In the genomic region with DNA sequence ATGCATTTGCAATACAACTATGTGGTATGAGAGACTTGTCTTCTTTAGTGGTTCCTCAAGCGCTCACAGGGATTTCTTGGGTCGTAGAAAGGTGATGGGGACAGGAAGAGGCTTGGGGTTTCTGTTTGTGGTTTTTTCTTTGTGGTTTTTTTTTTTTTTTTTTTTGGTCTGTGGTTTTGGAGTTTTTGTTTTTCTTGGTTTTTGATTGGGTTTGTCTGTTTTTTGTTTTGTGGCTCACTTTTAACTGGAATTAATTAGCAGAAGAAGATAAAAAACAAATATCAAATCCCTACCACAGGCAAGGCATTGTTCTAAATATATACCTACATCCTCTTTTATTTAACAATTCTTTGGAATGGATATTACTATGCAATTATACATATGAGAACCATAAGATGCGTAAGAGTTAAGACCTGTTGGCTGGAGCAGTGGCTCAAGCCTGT, we compare ENCODE assay signal across 10 cellular contexts. TPM values are rescaled to one million over a fixed set of nuclear protein-coding genes. Genes with fewer than 3 reads are reported as not detected.
DNase-seq lines count a peak whose midpoint lies in the region; ATAC-seq, FAIRE-seq and TF ChIP-seq lines count a peak whose summit lies in the region.
"Had no signal": no experiment of that assay in that cellular context is flagged by ENCODE, and none has a peak within 500 bp of the region (broad histone marks: within the 10 kb centered on the region; RNA-seq: fewer than 3 reads in every experiment).

No MANE protein-coding gene starts in this region.

- H3K9me3 ChIP-seq in neuronal stem cell (replicated peaks in 1 of 2; ENCODE audit: control insufficient read depth in 2 of 2, insufficient read depth in 1 of 2, low read depth in 1 of 2, low read length in 2 of 2) = peaks cover 0 to 30% of the 10 kb centered on the region in 2 donors

- no peak overlapping the region for H2BK12ac ChIP-seq in neuronal stem cell (ENCODE audit: low read length)

- H3K14ac ChIP-seq in neuronal stem cell (ENCODE audit: low read length) = no peak overlapping the region

- no peak overlapping the region for H3K4me2 ChIP-seq in neuronal stem cell (ENCODE audit: insufficient read depth, low read length, poor library complexity, severe bottlenecking)

- H3K27me3 ChIP-seq in neuronal stem cell (ENCODE audit: control insufficient read depth in 3 of 3, insufficient read depth in 3 of 3, low read depth in 1 of 3, low read length in 3 of 3) = no peaks in the 10 kb centered on the region

- peaks cover 6% of the 10 kb centered on the region for H3K79me1 ChIP-seq in neuronal stem cell (ENCODE audit: low read depth, low read length)

- peak; percentile 58 for DNase-seq in GM12864 (ENCODE audit: low read depth)
- peak; percentile 41 for DNase-seq in HTR-8/SVneo (ENCODE audit: insufficient read length, low spot score)
- peak; percentile 13 for DNase-seq in activated CD4-positive, alpha-beta T cell treated with anti-CD3 and anti-CD28 coated beads for 48 hours
- peak; percentile 53 for DNase-seq in myocyte (ENCODE audit: low read depth)
- no peak for DNase-seq in neuronal stem cell (ENCODE audit: low spot score)
- no peak for DNase-seq in COLO668 (lab: John Stamatoyannopoulos, UW; ENCODE audit: unreplicated experiment)
- no peak for DNase-seq in NCI-H446 (lab: John Stamatoyannopoulos, UW)

- no peak overlapping the region for H3K4me3 ChIP-seq in GM12864 (ENCODE audit: low read depth, low read length)
- no peak overlapping the region for H3K4me3 ChIP-seq in neuronal stem cell (ENCODE audit: low read length in 2 of 2)

- H4K91ac ChIP-seq in neuronal stem cell (ENCODE audit: low read depth, low read length, poor library complexity) = no peak overlapping the region

- no peak for FAIRE-seq in HTR-8/SVneo (lab: Jason Lieb, UNC)

- H3K18ac ChIP-seq in neuronal stem cell (ENCODE audit: low read length) = no peak overlapping the region

- H3K27ac ChIP-seq in neuronal stem cell (replicated peaks; ENCODE audit: low read length) = no peak overlapping the region
- H3K27ac ChIP-seq: foreskin keratinocyte had no signal

- no peak overlapping the region for H2AK5ac ChIP-seq in neuronal stem cell (ENCODE audit: low read depth, low read length)

- ATAC-seq in GM19463 (IDR thresholded peaks at IDR 0.05; ENCODE audit: unreplicated experiment) = no peak
- ATAC-seq: foreskin keratinocyte, HCT116 had no signal

- H2BK15ac ChIP-seq in neuronal stem cell (ENCODE audit: low read length) = no peak overlapping the region

- no peak overlapping the region for H3K4ac ChIP-seq in neuronal stem cell (ENCODE audit: low read length)

- H4K8ac ChIP-seq in neuronal stem cell (ENCODE audit: low read depth, low read length) = no peak overlapping the region

- H3K9ac ChIP-seq in neuronal stem cell (ENCODE audit: low read depth, low read length, poor library complexity) = no peak overlapping the region

- H2BK5ac ChIP-seq in neuronal stem cell (ENCODE audit: low read length) = no peak overlapping the region

- H3K4me1 ChIP-seq in neuronal stem cell (ENCODE audit: control insufficient read depth in 2 of 2, insufficient read depth in 1 of 2, low read depth in 1 of 2, low read length in 2 of 2) = no peaks in the 10 kb centered on the region
- H3K4me1 ChIP-seq: foreskin keratinocyte had no signal

- H2BK120ac ChIP-seq in neuronal stem cell (ENCODE audit: low read depth, low read length) = no peak overlapping the region

- no peak for TF ChIP-seq CTCF in GM12864 (IDR thresholded peaks at IDR 0.05; ENCODE audit: low read depth, low read length, missing control alignments)

- H2AFZ ChIP-seq in neuronal stem cell (ENCODE audit: low read length) = no peak overlapping the region

- no CpG with 5 or more reads among the region's 3 CpGs for WGBS in neuronal stem cell (ENCODE audit: extremely low coverage in 2 of 2, insufficient read length in 2 of 2, insufficient replicate concordance in 1 of 2), 2 donors

- H3K23ac ChIP-seq in neuronal stem cell (ENCODE audit: low read depth, low read length, poor library complexity) = no peak overlapping the region

- H3K36me3 ChIP-seq in neuronal stem cell (replicated peaks in 1 of 2; ENCODE audit: control insufficient read depth in 2 of 2, insufficient read depth in 2 of 2, low read length in 2 of 2) = peaks cover 0 to 9% of the 10 kb centered on the region in 2 donors

RNA-seq across cellular contexts. Expression of gene TTC28, which starts 5.5 kb away (rescaled TPM):
- total RNA-seq in myocyte = 3.2 and 5.9 TPM in 2 replicates
- 7.4 TPM for polyA plus RNA-seq in myocyte (2012)
- polyA plus RNA-seq in neuronal stem cell (2013, experiment 1 of 2) = 13.9 TPM
- 14.4 TPM for polyA plus RNA-seq in neuronal stem cell (2013, experiment 2 of 2)

Comparison
In these comparisons a context has a peak if more than half of its experiments do, and no peak if none do; other contexts are left out.
1. DNase-seq: peak in GM12864 (single experiment), HTR-8/SVneo (single experiment), activated CD4-positive, alpha-beta T cell treated with anti-CD3 and anti-CD28 coated beads for 48 hours (single experiment) and myocyte (single experiment); none in neuronal stem cell (single experiment), COLO668 (single experiment) and NCI-H446 (0 of 2).